In the genomic region with DNA sequence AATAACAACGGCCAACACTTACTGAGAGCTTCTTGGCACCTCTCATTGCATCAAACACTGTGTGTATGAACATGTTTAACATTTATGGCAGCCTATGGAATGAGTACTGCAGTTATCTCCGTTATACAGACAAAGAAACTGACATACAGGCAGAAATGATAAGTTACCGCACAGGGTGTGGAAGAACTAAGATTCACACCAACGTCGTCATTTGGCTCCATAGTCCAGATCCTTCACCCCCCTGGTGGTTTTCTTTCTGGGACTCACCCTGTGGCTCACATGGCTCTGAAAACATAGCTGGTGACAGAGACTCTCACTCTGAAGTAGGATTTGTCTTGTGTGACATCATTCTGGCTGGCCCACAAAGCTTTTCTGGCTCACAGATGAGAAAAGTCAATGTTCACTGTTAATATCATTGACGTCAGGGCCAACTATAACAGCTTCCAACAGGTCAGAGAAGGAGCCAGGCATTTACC, we compare ENCODE assay signal across 1 cellular context.
TF ChIP-seq lines count a peak whose summit lies in the region.

No MANE protein-coding gene starts in this region.

TF ChIP-seq in K562, 482 proteins besides CTCF, POLR2A, EP300 and RAD21 (continued from another document and continues in another):
- TF ChIP-seq, protein P1, sequence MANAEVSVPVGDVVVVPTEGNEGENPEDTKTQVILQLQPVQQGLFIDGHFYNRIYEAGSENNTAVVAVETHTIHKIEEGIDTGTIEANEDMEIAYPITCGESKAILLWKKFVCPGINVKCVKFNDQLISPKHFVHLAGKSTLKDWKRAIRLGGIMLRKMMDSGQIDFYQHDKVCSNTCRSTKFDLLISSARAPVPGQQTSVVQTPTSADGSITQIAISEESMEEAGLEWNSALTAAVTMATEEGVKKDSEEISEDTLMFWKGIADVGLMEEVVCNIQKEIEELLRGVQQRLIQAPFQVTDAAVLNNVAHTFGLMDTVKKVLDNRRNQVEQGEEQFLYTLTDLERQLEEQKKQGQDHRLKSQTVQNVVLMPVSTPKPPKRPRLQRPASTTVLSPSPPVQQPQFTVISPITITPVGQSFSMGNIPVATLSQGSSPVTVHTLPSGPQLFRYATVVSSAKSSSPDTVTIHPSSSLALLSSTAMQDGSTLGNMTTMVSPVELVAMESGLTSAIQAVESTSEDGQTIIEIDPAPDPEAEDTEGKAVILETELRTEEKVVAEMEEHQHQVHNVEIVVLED (CRISPR knock-in tag; IDR thresholded peaks at IDR 0.05) = no peak
- TF ChIP-seq SOX6 (IDR thresholded peaks at IDR 0.05) = peak; percentile 91
- peak; percentile 89 for TF ChIP-seq KLF16 (IDR thresholded peaks at IDR 0.05)
- TF ChIP-seq EP400 (IDR thresholded peaks at IDR 0.05) = peak; percentile 49
- TF ChIP-seq NCOR1 (IDR thresholded peaks at IDR 0.05) = peak; percentile 93
- no peak for TF ChIP-seq SLC30A9 (CRISPR knock-in tag; IDR thresholded peaks at IDR 0.05)
- peak; percentile 25 for TF ChIP-seq E2F8 (IDR thresholded peaks at IDR 0.05; ENCODE audit: low read depth, partially characterized antibody)
- no peak for TF ChIP-seq SNRNP70 (optimal IDR thresholded peaks at IDR 0.05; ENCODE audit: low read depth, low read length)
- TF ChIP-seq BRF1 (IDR thresholded peaks at IDR 0.05; ENCODE audit: borderline replicate concordance, extremely low read depth, insufficient read length) = no peak
- no peak for TF ChIP-seq ZBTB17 (CRISPR knock-in tag; IDR thresholded peaks at IDR 0.05)
- no peak for TF ChIP-seq MBD1 (CRISPR knock-in tag; IDR thresholded peaks at IDR 0.05)
- TF ChIP-seq HDAC3 (IDR thresholded peaks at IDR 0.05; ENCODE audit: borderline replicate concordance, partially characterized antibody) = peak; percentile 76
- TF ChIP-seq, protein P2, sequence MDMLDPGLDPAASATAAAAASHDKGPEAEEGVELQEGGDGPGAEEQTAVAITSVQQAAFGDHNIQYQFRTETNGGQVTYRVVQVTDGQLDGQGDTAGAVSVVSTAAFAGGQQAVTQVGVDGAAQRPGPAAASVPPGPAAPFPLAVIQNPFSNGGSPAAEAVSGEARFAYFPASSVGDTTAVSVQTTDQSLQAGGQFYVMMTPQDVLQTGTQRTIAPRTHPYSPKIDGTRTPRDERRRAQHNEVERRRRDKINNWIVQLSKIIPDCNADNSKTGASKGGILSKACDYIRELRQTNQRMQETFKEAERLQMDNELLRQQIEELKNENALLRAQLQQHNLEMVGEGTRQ (CRISPR knock-in tag; IDR thresholded peaks at IDR 0.05) = no peak
- TF ChIP-seq TFAM (CRISPR knock-in tag; conservative IDR thresholded peaks at IDR 0.05) = no peak
- peak; percentile 51; the same call in 1 of the 2 replicates for TF ChIP-seq MYC (IDR thresholded peaks at IDR 0.05; ENCODE audit: low read depth, low read length)
- no peak for TF ChIP-seq MYC (CRISPR knock-in tag; IDR thresholded peaks at IDR 0.05; ENCODE audit: borderline replicate concordance, low read depth)
- TF ChIP-seq CBFA2T3 (IDR thresholded peaks at IDR 0.05) = peak; percentile 96
- TF ChIP-seq NCOA6 (IDR thresholded peaks at IDR 0.05) = no peak
- TF ChIP-seq, protein P3, sequence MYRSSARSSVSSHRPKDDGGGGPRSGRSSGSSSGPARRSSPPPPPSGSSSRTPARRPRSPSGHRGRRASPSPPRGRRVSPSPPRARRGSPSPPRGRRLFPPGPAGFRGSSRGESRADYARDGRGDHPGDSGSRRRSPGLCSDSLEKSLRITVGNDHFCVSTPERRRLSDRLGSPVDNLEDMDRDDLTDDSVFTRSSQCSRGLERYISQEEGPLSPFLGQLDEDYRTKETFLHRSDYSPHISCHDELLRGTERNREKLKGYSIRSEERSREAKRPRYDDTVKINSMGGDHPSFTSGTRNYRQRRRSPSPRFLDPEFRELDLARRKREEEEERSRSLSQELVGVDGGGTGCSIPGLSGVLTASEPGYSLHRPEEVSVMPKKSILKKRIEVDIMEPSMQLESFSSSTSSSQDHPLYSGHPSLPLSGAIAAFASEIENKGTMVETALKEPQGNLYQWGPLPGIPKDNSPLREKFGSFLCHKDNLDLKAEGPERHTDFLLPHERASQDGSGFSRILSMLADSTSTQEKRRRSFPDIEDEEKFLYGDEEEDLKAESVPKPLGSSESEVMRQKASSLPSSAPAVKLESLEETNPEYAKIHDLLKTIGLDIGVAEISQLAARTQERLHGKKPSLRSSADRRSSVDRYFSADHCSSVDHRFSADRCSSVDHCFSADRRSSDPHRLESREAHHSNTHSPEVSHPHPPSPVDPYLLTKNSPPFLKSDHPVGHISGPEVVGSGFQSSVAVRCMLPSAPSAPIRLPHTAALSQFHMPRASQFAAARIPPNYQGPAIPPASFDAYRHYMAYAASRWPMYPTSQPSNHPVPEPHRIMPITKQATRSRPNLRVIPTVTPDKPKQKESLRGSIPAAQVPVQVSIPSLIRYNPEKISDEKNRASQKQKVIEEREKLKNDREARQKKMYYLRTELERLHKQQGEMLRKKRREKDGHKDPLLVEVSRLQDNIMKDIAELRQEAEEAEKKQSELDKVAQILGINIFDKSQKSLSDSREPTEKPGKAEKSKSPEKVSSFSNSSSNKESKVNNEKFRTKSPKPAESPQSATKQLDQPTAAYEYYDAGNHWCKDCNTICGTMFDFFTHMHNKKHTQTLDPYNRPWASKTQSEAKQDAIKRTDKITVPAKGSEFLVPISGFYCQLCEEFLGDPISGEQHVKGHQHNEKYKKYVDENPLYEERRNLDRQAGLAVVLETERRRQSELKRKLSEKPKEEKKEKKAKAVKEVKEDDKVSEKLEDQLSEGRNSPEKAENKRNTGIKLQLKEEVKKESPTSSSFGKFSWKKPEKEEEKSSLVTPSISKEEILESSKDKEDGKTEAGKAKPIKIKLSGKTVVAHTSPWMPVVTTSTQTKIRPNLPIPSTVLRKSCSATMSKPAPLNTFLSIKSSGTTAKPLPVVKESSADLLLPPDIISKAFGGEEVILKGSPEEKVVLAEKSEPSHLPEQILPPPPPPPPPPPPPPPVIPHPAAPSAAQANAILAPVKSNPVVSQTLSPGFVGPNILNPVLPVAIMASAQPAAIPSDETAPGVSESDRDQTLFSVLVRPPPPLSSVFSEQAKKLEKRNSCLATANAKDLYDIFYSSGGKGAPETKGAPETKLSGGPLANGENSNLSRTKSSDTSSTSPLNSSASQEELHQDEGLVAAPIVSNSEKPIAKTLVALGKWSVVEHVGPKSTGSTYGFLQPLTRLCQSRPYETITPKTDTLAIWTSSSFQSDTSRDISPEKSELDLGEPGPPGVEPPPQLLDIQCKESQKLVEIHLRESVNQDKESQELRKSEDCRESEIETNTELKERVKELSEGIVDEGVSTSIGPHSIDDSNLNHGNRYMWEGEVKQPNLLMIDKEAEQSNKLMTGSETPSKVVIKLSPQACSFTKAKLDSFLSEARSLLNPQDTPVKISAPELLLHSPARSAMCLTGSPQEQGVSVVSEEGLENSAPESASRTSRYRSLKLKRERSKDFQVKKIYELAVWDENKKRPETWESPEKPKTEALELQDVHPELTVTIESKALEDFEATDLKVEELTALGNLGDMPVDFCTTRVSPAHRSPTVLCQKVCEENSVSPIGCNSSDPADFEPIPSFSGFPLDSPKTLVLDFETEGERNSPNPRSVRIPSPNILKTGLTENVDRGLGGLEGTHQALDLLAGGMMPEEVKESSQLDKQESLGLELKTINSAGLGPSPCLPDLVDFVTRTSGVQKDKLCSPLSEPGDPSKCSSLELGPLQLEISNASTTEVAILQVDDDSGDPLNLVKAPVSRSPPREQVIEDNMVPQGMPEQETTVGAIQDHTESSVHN (IDR thresholded peaks at IDR 0.05; ENCODE audit: borderline replicate concordance in 1 of 2, low read depth in 1 of 2) = peak in 1 of 2 experiments; percentile 44; a peak in 1 of 4 replicates
- no peak for TF ChIP-seq SP2 (IDR thresholded peaks at IDR 0.05; ENCODE audit: extremely low read depth, low read depth, low read length, poor library complexity, severe bottlenecking)
- TF ChIP-seq NEUROD1 (IDR thresholded peaks at IDR 0.05; ENCODE audit: borderline replicate concordance, low read depth, low read length, partially characterized antibody) = peak; percentile 49
- TF ChIP-seq MTA2 (IDR thresholded peaks at IDR 0.05; ENCODE audit: low read depth) = peak; percentile 93
- TF ChIP-seq NBN (IDR thresholded peaks at IDR 0.05; ENCODE audit: low read depth) = no peak; the same call in 1 of the 2 replicates
- no peak for TF ChIP-seq TAF9B (IDR thresholded peaks at IDR 0.05; ENCODE audit: partially characterized antibody)
- TF ChIP-seq MLLT1 (IDR thresholded peaks at IDR 0.05) = peak in 1 of 2 experiments; percentile 64; a peak in 1 of 4 replicates
- TF ChIP-seq MEF2A (IDR thresholded peaks at IDR 0.05; ENCODE audit: control insufficient read depth, low read depth, low read length) = 0 out of 2 replicates have a peak, but pooled peaks have one; percentile 22
- TF ChIP-seq, protein P4, sequence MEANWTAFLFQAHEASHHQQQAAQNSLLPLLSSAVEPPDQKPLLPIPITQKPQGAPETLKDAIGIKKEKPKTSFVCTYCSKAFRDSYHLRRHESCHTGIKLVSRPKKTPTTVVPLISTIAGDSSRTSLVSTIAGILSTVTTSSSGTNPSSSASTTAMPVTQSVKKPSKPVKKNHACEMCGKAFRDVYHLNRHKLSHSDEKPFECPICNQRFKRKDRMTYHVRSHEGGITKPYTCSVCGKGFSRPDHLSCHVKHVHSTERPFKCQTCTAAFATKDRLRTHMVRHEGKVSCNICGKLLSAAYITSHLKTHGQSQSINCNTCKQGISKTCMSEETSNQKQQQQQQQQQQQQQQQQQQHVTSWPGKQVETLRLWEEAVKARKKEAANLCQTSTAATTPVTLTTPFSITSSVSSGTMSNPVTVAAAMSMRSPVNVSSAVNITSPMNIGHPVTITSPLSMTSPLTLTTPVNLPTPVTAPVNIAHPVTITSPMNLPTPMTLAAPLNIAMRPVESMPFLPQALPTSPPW (CRISPR knock-in tag; IDR thresholded peaks at IDR 0.05) = peak; percentile 79
- 0 out of 2 replicates have a peak, but pooled peaks have one; percentile 18 for TF ChIP-seq TRIM28 (IDR thresholded peaks at IDR 0.05)
- TF ChIP-seq ZNF12 (CRISPR knock-in tag; IDR thresholded peaks at IDR 0.05) = no peak
- peak; percentile 94 for TF ChIP-seq SMARCA4 (IDR thresholded peaks at IDR 0.05)
- TF ChIP-seq, protein P5, sequence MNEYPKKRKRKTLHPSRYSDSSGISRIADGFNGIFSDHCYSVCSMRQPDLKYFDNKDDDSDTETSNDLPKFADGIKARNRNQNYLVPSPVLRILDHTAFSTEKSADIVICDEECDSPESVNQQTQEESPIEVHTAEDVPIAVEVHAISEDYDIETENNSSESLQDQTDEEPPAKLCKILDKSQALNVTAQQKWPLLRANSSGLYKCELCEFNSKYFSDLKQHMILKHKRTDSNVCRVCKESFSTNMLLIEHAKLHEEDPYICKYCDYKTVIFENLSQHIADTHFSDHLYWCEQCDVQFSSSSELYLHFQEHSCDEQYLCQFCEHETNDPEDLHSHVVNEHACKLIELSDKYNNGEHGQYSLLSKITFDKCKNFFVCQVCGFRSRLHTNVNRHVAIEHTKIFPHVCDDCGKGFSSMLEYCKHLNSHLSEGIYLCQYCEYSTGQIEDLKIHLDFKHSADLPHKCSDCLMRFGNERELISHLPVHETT (CRISPR knock-in tag; conservative IDR thresholded peaks at IDR 0.05 in 1 of 2, IDR thresholded peaks at IDR 0.05 in 1 of 2) = peak in 1 of 2 experiments; percentile 42; a peak in 1 of 4 replicates
- peak; percentile 69; the same call in 1 of the 2 replicates for TF ChIP-seq ZNF644 (tag; IDR thresholded peaks at IDR 0.05; ENCODE audit: low read depth)
- TF ChIP-seq TCF3 (CRISPR knock-in tag; IDR thresholded peaks at IDR 0.05) = peak; percentile 96
- TF ChIP-seq MAFG (tag; conservative IDR thresholded peaks at IDR 0.05) = peak; percentile 11; the same call in 1 of the 2 replicates
- no peak for TF ChIP-seq ZNF436 (CRISPR knock-in tag; IDR thresholded peaks at IDR 0.05)
- TF ChIP-seq BRCA1 (IDR thresholded peaks at IDR 0.05) = no peak
- no peak for TF ChIP-seq BRCA1 (CRISPR knock-in tag; IDR thresholded peaks at IDR 0.05)
- no peak for TF ChIP-seq ATF1 (CRISPR knock-in tag; IDR thresholded peaks at IDR 0.05)
- TF ChIP-seq ATF1 (tag; IDR thresholded peaks at IDR 0.05) = peak; percentile 91
- TF ChIP-seq ZNF589 (CRISPR knock-in tag; IDR thresholded peaks at IDR 0.05; ENCODE audit: low read depth) = peak; percentile 75; the same call in 1 of the 2 replicates
